ENCODE assay signal across 13 cellular contexts in genomic region chrX:9612146-9612505, GRCh38.
"Had no signal": no experiment of that assay in that cellular context is flagged by ENCODE, and none has a peak within 500 bp of the region (broad histone marks: within the 10 kb centered on the region; RNA-seq: fewer than 3 reads in every experiment).

No MANE protein-coding gene starts in this region.

- H3K27ac ChIP-seq: dorsolateral prefrontal cortex, neutrophil, skin epidermis, thyroid gland had no signal

- H3K4me3 ChIP-seq: dorsolateral prefrontal cortex, mucosa of descending colon, skin epidermis, thyroid gland had no signal

- H3K36me3 Mint-ChIP-seq: naive thymus-derived CD8-positive, alpha-beta T cell; stimulated activated naive B cell treated with anti-CD40 and anti-IgM and Interleukin-4, amounts not matched to agents 10 μg/mL and 1 μg/mL and 100 μg/mL, for 72 hours had no signal

- H3K9me3 Mint-ChIP-seq: activated naive CD8-positive, alpha-beta T cell treated with anti-CD3 and anti-CD28 coated beads, Interleukin-2, amount 50 U/mL, for 24 hours; activated T-helper 1 cell treated with anti-CD3 and anti-CD28 coated beads, Interleukin-12 subunit alpha, Interleukin-12 subunit beta, Interleukin-2, Interleukin-4 antibody, amounts not matched to agents 30 ng/mL and 10 ng/mL and 1 ng/mL, durations not matched to agents 14 hours and 24 hours and 36 hours; naive thymus-derived CD8-positive, alpha-beta T cell; stimulated activated naive B cell treated with anti-CD40 and anti-IgM and Interleukin-4, amounts not matched to agents 10 μg/mL and 1 μg/mL and 100 μg/mL, for 72 hours had no signal

- H3K9me3 ChIP-seq: mucosa of descending colon, neutrophil, thyroid gland had no signal

- H3K27me3 ChIP-seq: neutrophil, thyroid gland had no signal

- H3K36me3 ChIP-seq: neutrophil, thyroid gland had no signal

- H3K27me3 Mint-ChIP-seq: activated naive CD8-positive, alpha-beta T cell treated with anti-CD3 and anti-CD28 coated beads, Interleukin-2, amount 50 U/mL, for 24 hours; naive thymus-derived CD8-positive, alpha-beta T cell; stimulated activated naive B cell treated with anti-CD40 and anti-IgM and Interleukin-4, amounts not matched to agents 10 μg/mL and 1 μg/mL and 100 μg/mL, for 72 hours had no signal

- H3K4me3 Mint-ChIP-seq: activated naive CD8-positive, alpha-beta T cell treated with anti-CD3 and anti-CD28 coated beads, Interleukin-2, amount 50 U/mL, for 24 hours; activated T-helper 1 cell treated with anti-CD3 and anti-CD28 coated beads, Interleukin-12 subunit alpha, Interleukin-12 subunit beta, Interleukin-2, Interleukin-4 antibody, amounts not matched to agents 30 ng/mL and 10 ng/mL and 1 ng/mL, durations not matched to agents 14 hours and 24 hours and 36 hours; naive thymus-derived CD8-positive, alpha-beta T cell; stimulated activated naive B cell treated with anti-CD40 and anti-IgM and Interleukin-4, amounts not matched to agents 10 μg/mL and 1 μg/mL and 100 μg/mL, for 72 hours had no signal

- DNase-seq: activated naive CD8-positive, alpha-beta T cell treated with anti-CD3 and anti-CD28 coated beads, Interleukin-2, amount 50 U/mL, for 24 hours; aorta; mucosa of descending colon; naive thymus-derived CD8-positive, alpha-beta T cell; retina; stimulated activated CD4-positive, alpha-beta T cell treated with anti-CD3 and anti-CD28 coated beads, Interleukin-15, amount 100 ng/mL, for 24 hours; stimulated activated CD4-positive, alpha-beta T cell treated with anti-CD3 and anti-CD28 coated beads, Interleukin-4, amount 100 ng/mL, for 1 hour; stimulated activated naive B cell treated with anti-CD40 and anti-IgM and Interleukin-4, amounts not matched to agents 10 μg/mL and 1 μg/mL and 100 μg/mL, for 72 hours; thyroid gland had no signal

- ATAC-seq: activated naive CD8-positive, alpha-beta T cell treated with anti-CD3 and anti-CD28 coated beads, Interleukin-2, amount 50 U/mL, for 24 hours; mucosa of descending colon; naive thymus-derived CD8-positive, alpha-beta T cell had no signal

- H3K27ac Mint-ChIP-seq: activated naive CD8-positive, alpha-beta T cell treated with anti-CD3 and anti-CD28 coated beads, Interleukin-2, amount 50 U/mL, for 24 hours; activated T-helper 1 cell treated with anti-CD3 and anti-CD28 coated beads, Interleukin-12 subunit alpha, Interleukin-12 subunit beta, Interleukin-2, Interleukin-4 antibody, amounts not matched to agents 30 ng/mL and 10 ng/mL and 1 ng/mL, durations not matched to agents 14 hours and 24 hours and 36 hours; stimulated activated naive B cell treated with anti-CD40 and anti-IgM and Interleukin-4, amounts not matched to agents 10 μg/mL and 1 μg/mL and 100 μg/mL, for 72 hours had no signal
